29 cellular contexts compared by ENCODE assay signal in genomic region chr7:70098905-70099672, GRCh38.
DNase-seq lines count a peak whose midpoint lies in the region; ATAC-seq and TF ChIP-seq lines count a peak whose summit lies in the region.
"Had no signal": no experiment of that assay in that cellular context is flagged by ENCODE, and none has a peak within 500 bp of the region (broad histone marks: within the 10 kb centered on the region; RNA-seq: fewer than 3 reads in every experiment).

No MANE protein-coding gene starts in this region.

- H3K4me2 ChIP-seq in neural progenitor cell: no peak overlapping the region
- H3K4me2 ChIP-seq: A549 had no signal

- CTCF ChIA-PET in A673 (lab: Charles Lee): interaction anchor here (0.6 kb wide), 1 partner anchor 1313 kb away, joined by 8 read pairs; no protein-coding TSS in a partner anchor
- CTCF ChIA-PET in HEK293 (lab: Yijun Ruan, JAX): interaction anchor here (0.7 kb wide), 1 partner anchor 928 kb away, joined by 7 read pairs; no protein-coding TSS in a partner anchor

- no TSS peak for BruUV-seq in A673 (replicated peaks; lab: Mats Ljungman, UMichigan)

- H3K4me1 ChIP-seq in A673 (ENCODE audit: insufficient read depth, low read length, poor library complexity, severe bottlenecking) (peaks cover 40% of the 10 kb centered on the region), HEK293 (ENCODE audit: control insufficient read depth, insufficient read depth, low read length) (peaks cover 22% of the 10 kb centered on the region), neural progenitor cell (peaks cover 18% of the 10 kb centered on the region)
- H3K4me1 ChIP-seq: A549, suprapubic skin, uterus had no signal

- no peak overlapping the region for H3K9ac ChIP-seq in neural progenitor cell

- peaks cover 56% of the 10 kb centered on the region for H3K27me3 ChIP-seq in A673 (replicated peaks; ENCODE audit: insufficient read depth, low read depth, low read length, poor library complexity)
- H3K27me3 ChIP-seq in neural progenitor cell: no peaks in the 10 kb centered on the region
- H3K27me3 ChIP-seq: BE2C, body of pancreas, esophagus muscularis mucosa, ovary, suprapubic skin, uterus had no signal

- no peak for ATAC-seq in GM21825 (IDR thresholded peaks at IDR 0.05; ENCODE audit: unreplicated experiment)
- ATAC-seq: A549; body of pancreas; naive thymus-derived CD8-positive, alpha-beta T cell had no signal

- no peak overlapping the region for H3K4me3 Mint-ChIP-seq in neural progenitor cell
- H3K4me3 Mint-ChIP-seq: activated B cell treated with CpG ODN at 0.5 μM for 24 hours; activated CD4-positive, alpha-beta T cell treated with anti-CD3 and anti-CD28 coated beads, Interleukin-2, amount 10 ng/mL, durations not matched to agents 7 days and 5 days; activated naive CD8-positive, alpha-beta T cell; central memory CD8-positive, alpha-beta T cell; naive thymus-derived CD8-positive, alpha-beta T cell had no signal

- no peak overlapping the region for H3K27ac ChIP-seq in A673 (ENCODE audit: low read depth, low read length, poor library complexity, severe bottlenecking)
- peak overlapping the region; percentile 50 for H3K27ac ChIP-seq in HEK293 (ENCODE audit: extremely low read depth, low read depth, low read length)
- no peak overlapping the region for H3K27ac ChIP-seq in neural progenitor cell
- H3K27ac ChIP-seq: A549, body of pancreas, esophagus muscularis mucosa, ovary, suprapubic skin, uterus had no signal

- TF ChIP-seq CTCF in A673 (conservative IDR thresholded peaks at IDR 0.05; ENCODE audit: low read depth, low read length) (no peak), HEK293 (tag by site-specific recombination; IDR thresholded peaks at IDR 0.05) (no peak), neural progenitor cell (IDR thresholded peaks at IDR 0.05) (no peak)

- no peaks in the 10 kb centered on the region for H3K27me3 Mint-ChIP-seq in neural progenitor cell (ENCODE audit: insufficient read depth, low read depth)
- H3K27me3 Mint-ChIP-seq: activated B cell treated with CpG ODN at 0.5 μM for 24 hours; activated CD4-positive, alpha-beta T cell treated with anti-CD3 and anti-CD28 coated beads, Interleukin-2, amount 10 ng/mL, durations not matched to agents 7 days and 5 days; activated naive CD8-positive, alpha-beta T cell; naive thymus-derived CD8-positive, alpha-beta T cell had no signal

- intact Hi-C loops in A673 (cut with micrococcal nuclease; ENCODE audit: unreplicated experiment): loop anchor here (5.0 to 10.0 kb wide), 2 partner anchors 57 to 254 kb away; no protein-coding TSS in a partner anchor

- H3K79me2 ChIP-seq in neural progenitor cell (ENCODE audit: low read depth): no peaks in the 10 kb centered on the region

- H3K27ac Mint-ChIP-seq in neural progenitor cell: peak overlapping the region; percentile 10
- H3K27ac Mint-ChIP-seq: activated B cell treated with CpG ODN at 0.5 μM for 24 hours; activated CD4-positive, alpha-beta T cell treated with anti-CD3 and anti-CD28 coated beads, Interleukin-2, amount 10 ng/mL, durations not matched to agents 7 days and 5 days; activated naive CD8-positive, alpha-beta T cell; naive thymus-derived CD8-positive, alpha-beta T cell had no signal

- no peak overlapping the region for H3K4me3 ChIP-seq in A673 (ENCODE audit: low read depth, low read length, poor library complexity, severe bottlenecking)
- H3K4me3 ChIP-seq in HEK293 (ENCODE audit: low read depth, low read length): no peak overlapping the region
- no peak overlapping the region for H3K4me3 ChIP-seq in neural progenitor cell
- H3K4me3 ChIP-seq: A549, body of pancreas, esophagus muscularis mucosa, lung, ovary, smooth muscle cell, suprapubic skin, uterus had no signal

- POLR2A ChIA-PET in A673 (lab: Charles Lee; ENCODE audit: low non-redundant PET) (interaction anchor here (0.7 kb wide), 1 partner anchor 600 kb away, joined by 11 read pairs; no protein-coding TSS in a partner anchor), HEK293 (lab: Yijun Ruan, JAX) (interaction anchor here (0.5 to 1.2 kb wide), 2 partner anchors 26 to 35 kb away, joined by 3 to 5 read pairs; no protein-coding TSS in a partner anchor)

- peaks cover 40% of the 10 kb centered on the region for H3K4me1 Mint-ChIP-seq in neural progenitor cell
- H3K4me1 Mint-ChIP-seq: activated B cell treated with CpG ODN at 0.5 μM for 24 hours; activated CD4-positive, alpha-beta T cell treated with anti-CD3 and anti-CD28 coated beads, Interleukin-2, amount 10 ng/mL, durations not matched to agents 7 days and 5 days; central memory CD8-positive, alpha-beta T cell; naive thymus-derived CD8-positive, alpha-beta T cell had no signal

- H3F3A ChIP-seq in neural progenitor cell (ENCODE audit: low read depth): no peaks in the 10 kb centered on the region

- no peaks in the 10 kb centered on the region for H3K36me3 ChIP-seq in A673 (ENCODE audit: insufficient read depth, low read length, poor library complexity, severe bottlenecking)
- H3K36me3 ChIP-seq in HEK293 (ENCODE audit: control insufficient read depth in 2 of 2, insufficient read depth in 1 of 2, low read length in 2 of 2): no peaks in the 10 kb centered on the region
- no peaks in the 10 kb centered on the region for H3K36me3 ChIP-seq in neural progenitor cell
- H3K36me3 ChIP-seq: BE2C, esophagus muscularis mucosa, ovary, suprapubic skin had no signal

- peaks cover 3% of the 10 kb centered on the region for H4K20me1 ChIP-seq in neural progenitor cell (ENCODE audit: low read depth)

- DNase-seq in A673 (ENCODE audit: low spot score): peak; percentile 7
- peak; percentile 60 for DNase-seq in astrocyte of the hippocampus (ENCODE audit: low read depth, low spot score)
- DNase-seq in neural progenitor cell (ENCODE audit: low spot score): no peak
- DNase-seq in MV-4-11 (lab: John Stamatoyannopoulos, UW): no peak
- DNase-seq in NCI-H82 (lab: John Stamatoyannopoulos, UW): no peak
- DNase-seq in activated T-cell treated with anti-CD3 and anti-CD28 coated beads, Interleukin-2, amount 50 U/mL, for 48 hours: no peak
- DNase-seq: activated B cell treated with CpG ODN at 0.5 μM for 24 hours; activated CD4-positive, alpha-beta T cell treated with anti-CD3 and anti-CD28 coated beads, Interleukin-2, amount 10 ng/mL, durations not matched to agents 7 days and 5 days; activated effector memory CD4-positive, alpha-beta T cell treated with anti-CD3 and anti-CD28 coated beads, Interleukin-2, amount 50 U/mL, for 16 hours; BE2C; body of pancreas; HCEC 1CT; hippocampal formation; Kasumi-1; naive thymus-derived CD8-positive, alpha-beta T cell; NCI-H446 treated with DMSO at 0.1 percent for 48 hours; OCI-M1; ovary; stimulated activated naive CD4-positive, alpha-beta T cell; uterus had no signal

- H2AFZ ChIP-seq in neural progenitor cell (replicated peaks): no peak overlapping the region

- no peaks in the 10 kb centered on the region for H3K9me3 Mint-ChIP-seq in neural progenitor cell
- H3K9me3 Mint-ChIP-seq: activated B cell treated with CpG ODN at 0.5 μM for 24 hours; activated CD4-positive, alpha-beta T cell treated with anti-CD3 and anti-CD28 coated beads, Interleukin-2, amount 10 ng/mL, durations not matched to agents 7 days and 5 days; central memory CD8-positive, alpha-beta T cell; naive thymus-derived CD8-positive, alpha-beta T cell had no signal

- H3K9me3 ChIP-seq in A673 (ENCODE audit: low read depth, low read length, poor library complexity, severe bottlenecking): no peaks in the 10 kb centered on the region
- H3K9me3 ChIP-seq in HEK293 (ENCODE audit: control insufficient read depth, insufficient read depth, low read depth, low read length): no peaks in the 10 kb centered on the region
- H3K9me3 ChIP-seq in neural progenitor cell (ENCODE audit: low read depth): no peaks in the 10 kb centered on the region
- H3K9me3 ChIP-seq: A549, BE2C, body of pancreas, esophagus muscularis mucosa, ovary, suprapubic skin, uterus had no signal

- no peaks in the 10 kb centered on the region for H3K36me3 Mint-ChIP-seq in neural progenitor cell
- H3K36me3 Mint-ChIP-seq: activated naive CD8-positive, alpha-beta T cell; naive thymus-derived CD8-positive, alpha-beta T cell had no signal

TF ChIP-seq in HEK293, 187 proteins besides CTCF, POLR2A, EP300 and RAD21:
- TF ChIP-seq ZBTB48 (tag by site-specific recombination; IDR thresholded peaks at IDR 0.05) (peak; percentile 32; the same call in 1 of the 2 replicates), ZNF792 (tag by site-specific recombination; IDR thresholded peaks at IDR 0.05) (no peak), FEZF1 (tag by site-specific recombination; IDR thresholded peaks at IDR 0.05) (0 out of 2 replicates have a peak, but pooled peaks have one; percentile 7), ZNF544 (tag by site-specific recombination; IDR thresholded peaks at IDR 0.05) (no peak), OVOL3 (tag by site-specific recombination; IDR thresholded peaks at IDR 0.05) (no peak), WT1 (tag by site-specific recombination; IDR thresholded peaks at IDR 0.05) (peak; percentile 51), SP7 (tag by site-specific recombination; IDR thresholded peaks at IDR 0.05) (peak; percentile 54; the same call in 1 of the 2 replicates), GLIS1 (tag by site-specific recombination; IDR thresholded peaks at IDR 0.05) (peak; percentile 51; the same call in 1 of the 2 replicates), ZNF623 (tag by site-specific recombination; IDR thresholded peaks at IDR 0.05) (no peak), ZNF37A (tag by site-specific recombination; IDR thresholded peaks at IDR 0.05) (no peak), IKZF3 (tag by site-specific recombination; IDR thresholded peaks at IDR 0.05) (0 out of 2 replicates have a peak, but pooled peaks have one; percentile 29), PRDM6 (tag by site-specific recombination; IDR thresholded peaks at IDR 0.05) (peak; percentile 97)

Comparison
In these comparisons a context has a peak if more than half of its experiments do, and no peak if none do; other contexts are left out.
1. DNase-seq: peak in A673 (single experiment) and astrocyte of the hippocampus (single experiment); none in neural progenitor cell (single experiment), MV-4-11 (single experiment), NCI-H82 (single experiment) and activated T-cell treated with anti-CD3 and anti-CD28 coated beads, Interleukin-2, amount 50 U/mL, for 48 hours (0 of 2).